ENCODE assay signal across 20 cellular contexts in genomic region chr2:9199716-9200633, GRCh38. TPM values are rescaled to one million over a fixed set of nuclear protein-coding genes. Genes with fewer than 3 reads are reported as not detected.
DNase-seq lines count a peak whose midpoint lies in the region; ATAC-seq and TF ChIP-seq lines count a peak whose summit lies in the region.
"Had no signal": no experiment of that assay in that cellular context is flagged by ENCODE, and none has a peak within 500 bp of the region (broad histone marks: within the 10 kb centered on the region; RNA-seq: fewer than 3 reads in every experiment).

No MANE protein-coding gene starts in this region.

- no peaks in the 10 kb centered on the region for H3K27me3 ChIP-seq in esophagus muscularis mucosa
- H3K27me3 ChIP-seq: sigmoid colon, upper lobe of left lung had no signal

- TF ChIP-seq CTCF in esophagus muscularis mucosa (IDR thresholded peaks at IDR 0.05) (no peak), neural crest cell (conservative IDR thresholded peaks at IDR 0.05) (no peak)

- ATAC-seq in HG02678 (IDR thresholded peaks at IDR 0.05; ENCODE audit: unreplicated experiment): no peak
- ATAC-seq: activated CD4-positive, CD25-positive, alpha-beta regulatory T cell treated with anti-CD3 and anti-CD28 coated beads, Interleukin-2, amount 50 U/mL, for 24 hours; activated naive CD8-positive, alpha-beta T cell treated with anti-CD3 and anti-CD28 coated beads, Interleukin-2, amount 50 U/mL, for 24 hours; activated T-helper 17 cell treated with anti-CD3 and anti-CD28 coated beads, Interleukin-2, amount 50 U/mL, for 72 hours; gastrocnemius medialis; PC-3; stimulated activated naive CD8-positive, alpha-beta T cell treated with anti-CD3 and anti-CD28 coated beads, Interleukin-15, amount 100 ng/mL, for 72 hours had no signal

- no peaks in the 10 kb centered on the region for H3K27me3 Mint-ChIP-seq in neural crest cell (ENCODE audit: low read depth)

- no peak overlapping the region for H3K4me3 ChIP-seq in esophagus muscularis mucosa
- H3K4me3 ChIP-seq: gastrocnemius medialis, sigmoid colon, upper lobe of left lung had no signal

- no peak overlapping the region for H3K27ac ChIP-seq in esophagus muscularis mucosa (replicated peaks in 1 of 4)
- H3K27ac ChIP-seq: gastrocnemius medialis had no signal

- no peaks in the 10 kb centered on the region for H3K36me3 Mint-ChIP-seq in neural crest cell (ENCODE audit: low read depth)

- intact Hi-C loops in esophagus muscularis mucosa (cut with DNase I): loop anchor here (5.0 to 10.0 kb wide), 2 partner anchors 53 to 225 kb away; partner anchors contain the start of genes CPSF3 and ITGB1BP1

- H3K9me3 Mint-ChIP-seq in neural crest cell: no peaks in the 10 kb centered on the region
- H3K9me3 Mint-ChIP-seq: activated naive CD8-positive, alpha-beta T cell treated with anti-CD3 and anti-CD28 coated beads, Interleukin-2, amount 50 U/mL, for 24 hours; activated T-helper 17 cell treated with anti-CD3 and anti-CD28 coated beads, Interleukin-2, amount 50 U/mL, for 72 hours; stimulated activated naive CD8-positive, alpha-beta T cell treated with anti-CD3 and anti-CD28 coated beads, Interleukin-15, amount 100 ng/mL, for 72 hours had no signal

- H3K27ac Mint-ChIP-seq in neural crest cell (ENCODE audit: unreplicated experiment): no peak overlapping the region
- H3K27ac Mint-ChIP-seq: activated naive CD8-positive, alpha-beta T cell treated with anti-CD3 and anti-CD28 coated beads, Interleukin-2, amount 50 U/mL, for 24 hours; activated T-helper 17 cell treated with anti-CD3 and anti-CD28 coated beads, Interleukin-2, amount 50 U/mL, for 72 hours had no signal

- H3K4me1 Mint-ChIP-seq in neural crest cell: peaks cover 28% of the 10 kb centered on the region
- H3K4me1 Mint-ChIP-seq: activated naive CD8-positive, alpha-beta T cell treated with anti-CD3 and anti-CD28 coated beads, Interleukin-2, amount 50 U/mL, for 24 hours; activated T-helper 17 cell treated with anti-CD3 and anti-CD28 coated beads, Interleukin-2, amount 50 U/mL, for 72 hours; stimulated activated naive CD8-positive, alpha-beta T cell treated with anti-CD3 and anti-CD28 coated beads, Interleukin-15, amount 100 ng/mL, for 72 hours had no signal

- TF ChIP-seq POLR2A in esophagus muscularis mucosa (IDR thresholded peaks at IDR 0.05; ENCODE audit: low read depth): no peak

- peak; percentile 52 for DNase-seq in EL
- peak; percentile 79 for DNase-seq in RPMI7951 (ENCODE audit: low read depth)
- DNase-seq in esophagus muscularis mucosa (ENCODE audit: extremely low spot score): peak; percentile 89
- no peak for DNase-seq in neural crest cell (ENCODE audit: low read depth, low spot score)
- DNase-seq in NCI-H748 treated with DMSO at 0.1 percent for 48 hours (lab: John Stamatoyannopoulos, UW): no peak
- no peak for DNase-seq in activated T-cell treated with anti-CD3 and anti-CD28 coated beads, Interleukin-2, amount 50 U/mL, for 1 hour
- DNase-seq in iPS-NIHi11 (ENCODE audit: low spot score): no peak
- DNase-seq: activated naive CD8-positive, alpha-beta T cell treated with anti-CD3 and anti-CD28 coated beads, Interleukin-2, amount 50 U/mL, for 24 hours; cerebellar nuclear complex; gastrocnemius medialis; Kasumi-1; NCI-H774; PC-3; sigmoid colon; stimulated activated naive CD8-positive, alpha-beta T cell treated with anti-CD3 and anti-CD28 coated beads, Interleukin-15, amount 100 ng/mL, for 72 hours; T-helper 9 cell; upper lobe of left lung had no signal

- H3K4me1 ChIP-seq in esophagus muscularis mucosa: peaks cover 0 to 10% (median 2%) of the 10 kb centered on the region in 4 donors
- H3K4me1 ChIP-seq: gastrocnemius medialis had no signal

- H3K4me3 Mint-ChIP-seq in neural crest cell: peak overlapping the region; percentile 24
- H3K4me3 Mint-ChIP-seq: activated naive CD8-positive, alpha-beta T cell treated with anti-CD3 and anti-CD28 coated beads, Interleukin-2, amount 50 U/mL, for 24 hours; activated T-helper 17 cell treated with anti-CD3 and anti-CD28 coated beads, Interleukin-2, amount 50 U/mL, for 72 hours; stimulated activated naive CD8-positive, alpha-beta T cell treated with anti-CD3 and anti-CD28 coated beads, Interleukin-15, amount 100 ng/mL, for 72 hours had no signal

- H3K36me3 ChIP-seq in esophagus muscularis mucosa: no peaks in the 10 kb centered on the region
- H3K36me3 ChIP-seq: gastrocnemius medialis, sigmoid colon, upper lobe of left lung had no signal

- 82% methylated on average over 9 of the region's 9 CpGs for WGBS in esophagus muscularis mucosa

- no peak for TF ChIP-seq EP300 in esophagus muscularis mucosa (IDR thresholded peaks at IDR 0.05)

- no peaks in the 10 kb centered on the region for H3K9me3 ChIP-seq in esophagus muscularis mucosa
- H3K9me3 ChIP-seq: gastrocnemius medialis, sigmoid colon, upper lobe of left lung had no signal

RNA-seq across cellular contexts. Expression of gene ASAP2, which starts 6.6 kb away (rescaled TPM):
- 40.1 and 46.7 TPM in 2 replicates for total RNA-seq in RPMI7951 (2014; rRNA removed; shearing (Covaris generic))
- total RNA-seq in esophagus muscularis mucosa (10 to 100 TPM; 18.7 to 24.0 (median 21.3) TPM), neural crest cell (48.6 and 51.8 TPM in 2 replicates)

Comparison
In these comparisons a context has a peak if more than half of its experiments do, and no peak if none do; other contexts are left out.
1. DNase-seq: peak in EL (single experiment), RPMI7951 (single experiment) and esophagus muscularis mucosa (single experiment); none in neural crest cell (single experiment), NCI-H748 treated with DMSO at 0.1 percent for 48 hours (single experiment), activated T-cell treated with anti-CD3 and anti-CD28 coated beads, Interleukin-2, amount 50 U/mL, for 1 hour (single experiment) and iPS-NIHi11 (single experiment).